In the genomic region with DNA sequence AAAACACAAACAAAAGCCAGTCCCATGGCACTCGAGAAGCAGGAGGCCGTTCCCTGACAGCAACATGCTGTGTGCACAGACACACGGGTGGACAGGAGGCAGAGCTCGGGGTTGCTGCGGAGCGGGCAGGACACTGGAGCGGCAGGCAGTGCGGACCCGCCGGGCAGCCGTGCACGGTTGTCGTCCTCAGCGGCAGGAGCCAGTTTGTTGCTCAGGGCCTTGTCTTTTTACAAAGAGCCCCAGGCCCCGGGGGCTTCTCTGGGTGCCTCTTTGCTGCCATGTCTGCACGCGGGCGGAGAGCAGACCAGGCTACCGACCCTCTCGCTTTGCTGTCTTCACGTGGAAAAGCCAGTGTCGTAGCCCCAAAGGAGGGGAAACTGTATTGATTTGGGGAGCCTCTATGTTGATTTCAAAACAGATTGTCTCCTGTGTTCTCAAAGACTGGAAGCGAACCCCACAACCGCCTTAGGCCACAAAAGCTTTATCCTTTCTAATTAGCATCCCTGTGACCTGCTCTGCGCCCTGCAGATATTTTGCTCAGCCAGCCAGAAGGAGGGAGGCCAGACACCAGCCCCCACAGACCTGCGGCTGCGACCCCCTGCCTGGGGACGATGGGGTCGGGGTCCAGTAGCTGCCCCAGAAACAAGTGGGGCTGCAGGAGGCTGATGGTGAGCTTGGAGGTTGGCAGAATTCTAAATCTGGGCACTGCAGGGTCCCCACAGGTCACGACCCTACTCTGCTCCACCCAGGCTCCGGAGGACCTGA, we compare ENCODE assay signal across 21 cellular contexts. TPM values are rescaled to one million over a fixed set of nuclear protein-coding genes. Genes with fewer than 3 reads are reported as not detected.
DNase-seq lines count a peak whose midpoint lies in the region; TF ChIP-seq lines count a peak whose summit lies in the region.
"Had no signal": no experiment of that assay in that cellular context is flagged by ENCODE, and none has a peak within 500 bp of the region (broad histone marks: within the 10 kb centered on the region; RNA-seq: fewer than 3 reads in every experiment).

No MANE protein-coding gene starts in this region.

- no peak overlapping the region for H2BK5ac ChIP-seq in neuronal stem cell (ENCODE audit: low read length)

- H3K9me3 ChIP-seq in HUES48 (ENCODE audit: control insufficient read depth, insufficient read depth, low read length) (no peaks in the 10 kb centered on the region), endodermal cell (ENCODE audit: control insufficient read depth, low read length) (no peaks in the 10 kb centered on the region), neuronal stem cell (replicated peaks in 1 of 2; ENCODE audit: control insufficient read depth in 2 of 2, insufficient read depth in 1 of 2, low read depth in 1 of 2, low read length in 2 of 2) (no peaks in the 10 kb centered on the region)
- H3K9me3 ChIP-seq: ascending aorta, upper lobe of left lung had no signal

- peaks cover 5% of the 10 kb centered on the region; the same call in 1 of the 2 replicates for H3K27me3 ChIP-seq in HUES48 (ENCODE audit: control insufficient read depth, insufficient read depth, low read length)
- H3K27me3 ChIP-seq in endodermal cell (ENCODE audit: control insufficient read depth, insufficient read depth, low read length, poor library complexity, severe bottlenecking) = peaks cover 18% of the 10 kb centered on the region
- no peaks in the 10 kb centered on the region for H3K27me3 ChIP-seq in neuronal stem cell (ENCODE audit: control insufficient read depth in 3 of 3, insufficient read depth in 3 of 3, low read depth in 1 of 3, low read length in 3 of 3)
- H3K27me3 ChIP-seq: ascending aorta, upper lobe of left lung had no signal

- peaks cover 33% of the 10 kb centered on the region for H3K27me3 Mint-ChIP-seq in endodermal cell (ENCODE audit: insufficient read depth)

- no peak for TF ChIP-seq CTCF in endodermal cell (conservative IDR thresholded peaks at IDR 0.05)

- H2AFZ ChIP-seq in neuronal stem cell (ENCODE audit: low read length) = peak overlapping the region; percentile 72

- 89 to 91% methylated on average over 20 to 31 of the region's 31 CpGs for WGBS in endodermal cell (ENCODE audit: insufficient coverage in 1 of 2, insufficient read length in 1 of 2), 2 experiments
- WGBS in neuronal stem cell (ENCODE audit: extremely low coverage in 2 of 2, insufficient read length in 2 of 2, insufficient replicate concordance in 1 of 2), 2 donors = no CpG with 5 or more reads among the region's 31 CpGs

- no peak overlapping the region for H3K4ac ChIP-seq in neuronal stem cell (ENCODE audit: low read length)

- peak overlapping the region; percentile 59 for H3K14ac ChIP-seq in neuronal stem cell (ENCODE audit: low read length)

- H2BK12ac ChIP-seq in neuronal stem cell (ENCODE audit: low read length) = peak overlapping the region; percentile 64

- peak overlapping the region; percentile 88 for H3K18ac ChIP-seq in neuronal stem cell (ENCODE audit: low read length)

- no peak overlapping the region for H3K27ac Mint-ChIP-seq in endodermal cell
- H3K27ac Mint-ChIP-seq: activated CD4-positive, alpha-beta T cell treated with anti-CD3 and anti-CD28 coated beads, Interleukin-2, amount 10 ng/mL, durations not matched to agents 7 days and 5 days; activated naive CD4-positive, alpha-beta T cell treated with anti-CD3 and anti-CD28 coated beads for 36 hours; naive thymus-derived CD4-positive, alpha-beta T cell; T-cell had no signal

- no peak overlapping the region for H4K8ac ChIP-seq in neuronal stem cell (ENCODE audit: low read depth, low read length)

- no peaks in the 10 kb centered on the region for H3K9me3 Mint-ChIP-seq in endodermal cell
- H3K9me3 Mint-ChIP-seq: activated naive CD4-positive, alpha-beta T cell treated with anti-CD3 and anti-CD28 coated beads for 36 hours had no signal

- peaks cover 26% of the 10 kb centered on the region for H3K4me1 Mint-ChIP-seq in endodermal cell

- no peak overlapping the region for H3K4me2 ChIP-seq in neuronal stem cell (ENCODE audit: insufficient read depth, low read length, poor library complexity, severe bottlenecking)

- H3K4me3 ChIP-seq in HUES48 (ENCODE audit: low read depth, low read length) = no peak overlapping the region
- no peak overlapping the region for H3K4me3 ChIP-seq in endodermal cell (ENCODE audit: low read length)
- no peak overlapping the region for H3K4me3 ChIP-seq in neuronal stem cell (ENCODE audit: low read length in 2 of 2)
- H3K4me3 ChIP-seq: ascending aorta, lung, upper lobe of left lung had no signal

- H3K9ac ChIP-seq in HUES48 (ENCODE audit: low read depth, low read length) (no peak overlapping the region), endodermal cell (ENCODE audit: extremely low read depth, low read length, poor library complexity, severe bottlenecking) (peak overlapping the region; percentile 48), neuronal stem cell (ENCODE audit: low read depth, low read length, poor library complexity) (peak overlapping the region; percentile 22)

- peak; percentile 21 for DNase-seq in D341Med (ENCODE audit: low spot score)
- peak; percentile 58 for DNase-seq in endodermal cell
- no peak for DNase-seq in neuronal stem cell (ENCODE audit: low spot score)
- DNase-seq in GM03348 (ENCODE audit: low spot score) = no peak
- no peak for DNase-seq in NCI-H1417 treated with DMSO at 0.1 percent for 48 hours (lab: John Stamatoyannopoulos, UW)
- no peak for DNase-seq in NCI-H146 (lab: John Stamatoyannopoulos, UW)
- no peak for DNase-seq in AML-193 (lab: John Stamatoyannopoulos, UW)
- DNase-seq: activated CD4-positive, alpha-beta T cell treated with anti-CD3 and anti-CD28 coated beads, Interleukin-2, amount 10 ng/mL, durations not matched to agents 7 days and 5 days; activated naive CD4-positive, alpha-beta T cell treated with anti-CD3 and anti-CD28 coated beads for 36 hours; cerebellar nuclear complex; KBM-7; naive thymus-derived CD4-positive, alpha-beta T cell; NCI-H1048; NCI-H524 treated with DMSO at 0.1 percent for 48 hours; stimulated activated naive CD8-positive, alpha-beta T cell treated with anti-CD3 and anti-CD28 coated beads, Interleukin-15, Interleukin-2, amounts not matched to agents 100 U/mL and 50 U/mL, for 24 hours; T-cell had no signal

- H3K27ac ChIP-seq in HUES48 (ENCODE audit: low read depth, low read length) (peak overlapping the region; percentile 70), endodermal cell (ENCODE audit: low read depth, low read length) (peak overlapping the region; percentile 56), neuronal stem cell (replicated peaks; ENCODE audit: low read length) (no peak overlapping the region)
- H3K27ac ChIP-seq: ascending aorta, HL-60 had no signal

- no peaks in the 10 kb centered on the region for H3K36me3 Mint-ChIP-seq in endodermal cell (ENCODE audit: low read depth)
- H3K36me3 Mint-ChIP-seq: naive thymus-derived CD4-positive, alpha-beta T cell; T-cell had no signal

- no peaks in the 10 kb centered on the region for H3K79me1 ChIP-seq in neuronal stem cell (ENCODE audit: low read depth, low read length)

- H3K4me3 Mint-ChIP-seq in endodermal cell = no peak overlapping the region
- H3K4me3 Mint-ChIP-seq: activated CD4-positive, alpha-beta T cell treated with anti-CD3 and anti-CD28 coated beads, Interleukin-2, amount 10 ng/mL, durations not matched to agents 7 days and 5 days; activated naive CD4-positive, alpha-beta T cell treated with anti-CD3 and anti-CD28 coated beads for 36 hours; T-cell had no signal

- H3K36me3 ChIP-seq in HUES48 (ENCODE audit: control insufficient read depth, insufficient read depth, low read length) (no peaks in the 10 kb centered on the region), endodermal cell (ENCODE audit: control insufficient read depth, insufficient read depth, low read length) (no peaks in the 10 kb centered on the region), neuronal stem cell (replicated peaks in 1 of 2; ENCODE audit: control insufficient read depth in 2 of 2, insufficient read depth in 2 of 2, low read length in 2 of 2) (no peaks in the 10 kb centered on the region)
- H3K36me3 ChIP-seq: ascending aorta, upper lobe of left lung had no signal

- peak overlapping the region; percentile 64 for H2AK5ac ChIP-seq in neuronal stem cell (ENCODE audit: low read depth, low read length)

- no peak overlapping the region for H3K23ac ChIP-seq in neuronal stem cell (ENCODE audit: low read depth, low read length, poor library complexity)

- no peak overlapping the region for H2BK120ac ChIP-seq in neuronal stem cell (ENCODE audit: low read depth, low read length)

- peak overlapping the region; percentile 87 for H4K91ac ChIP-seq in neuronal stem cell (ENCODE audit: low read depth, low read length, poor library complexity)

- peaks cover 8% of the 10 kb centered on the region for H3K4me1 ChIP-seq in HUES48 (ENCODE audit: control insufficient read depth, insufficient read depth, low read length)
- peaks cover 25% of the 10 kb centered on the region for H3K4me1 ChIP-seq in endodermal cell (ENCODE audit: control insufficient read depth, insufficient read depth, low read length)
- peaks cover 11 to 22% of the 10 kb centered on the region in 2 donors for H3K4me1 ChIP-seq in neuronal stem cell (ENCODE audit: control insufficient read depth in 2 of 2, insufficient read depth in 1 of 2, low read depth in 1 of 2, low read length in 2 of 2)
- H3K4me1 ChIP-seq: ascending aorta had no signal

- peak overlapping the region; percentile 80 for H2BK15ac ChIP-seq in neuronal stem cell (ENCODE audit: low read length)

RNA-seq across cellular contexts. Expression of a gene that starts 50.2 kb away (rescaled TPM):
- 10 to 100 TPM; 14.4 to 24.2 TPM for total RNA-seq in endodermal cell
- polyA plus RNA-seq in endodermal cell (2013, experiment 1 of 2) = 25.8 TPM
- 21.8 TPM for polyA plus RNA-seq in endodermal cell (2013, experiment 2 of 2)
- polyA plus RNA-seq in neuronal stem cell (2013, experiment 1 of 2) = 10.1 TPM
- 9.4 TPM for polyA plus RNA-seq in neuronal stem cell (2013, experiment 2 of 2)

RNA-seq across cellular contexts. Expression of a gene that starts 50.2 kb away (rescaled TPM):
- total RNA-seq in endodermal cell = 1 to 10 TPM; 1.5 to 1.7 TPM
- polyA plus RNA-seq in endodermal cell (2013, experiment 1 of 2) = 2.4 TPM
- polyA plus RNA-seq in endodermal cell (2013, experiment 2 of 2) = 2.2 TPM
- 2.6 TPM for polyA plus RNA-seq in neuronal stem cell (2013, experiment 1 of 2)
- 2.7 TPM for polyA plus RNA-seq in neuronal stem cell (2013, experiment 2 of 2)

Comparison
In these comparisons a context has a peak if more than half of its experiments do, and no peak if none do; other contexts are left out.
1. DNase-seq: peak in D341Med (single experiment) and endodermal cell (single experiment); none in neuronal stem cell (single experiment), GM03348 (single experiment), NCI-H1417 treated with DMSO at 0.1 percent for 48 hours (single experiment), NCI-H146 (single experiment) and AML-193 (0 of 2).